In the genomic region with DNA sequence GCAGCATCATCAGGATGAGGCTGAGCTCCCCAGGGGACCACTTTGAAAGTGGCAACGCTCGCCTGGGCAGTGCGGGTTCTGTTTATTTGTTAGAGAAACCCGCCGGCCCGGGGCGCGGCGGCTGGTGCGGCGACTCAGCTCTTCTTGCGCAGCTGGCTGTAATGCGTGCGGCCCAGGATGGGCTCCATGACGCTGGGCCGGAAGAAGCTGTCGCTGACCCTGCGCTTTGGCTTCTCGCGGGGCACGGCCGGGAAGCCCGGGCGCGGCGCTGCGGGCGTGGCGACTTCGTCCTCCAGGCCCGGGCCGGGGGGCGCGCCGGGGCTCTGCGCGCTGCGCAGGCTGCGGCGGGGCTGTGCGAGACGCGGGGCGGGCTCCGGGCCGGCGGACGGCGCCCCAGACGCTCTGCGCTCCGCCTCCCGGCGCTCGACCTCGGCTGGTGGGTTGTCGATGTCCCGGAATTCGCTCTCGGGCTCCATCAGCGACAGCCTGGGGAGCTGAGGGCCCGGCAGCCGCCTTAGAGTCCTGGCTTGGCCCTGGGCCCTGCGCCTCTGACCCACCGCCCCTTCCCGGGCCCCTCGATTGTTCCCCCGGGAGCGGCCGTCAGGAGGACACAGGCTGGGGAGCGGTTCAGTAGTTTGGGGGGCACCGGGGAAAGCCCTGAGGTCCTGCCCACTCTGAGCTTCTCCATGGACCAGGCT, we compare ENCODE assay signal across 9 cellular contexts. TPM values are rescaled to one million over a fixed set of nuclear protein-coding genes. Genes with fewer than 3 reads are reported as not detected.
DNase-seq lines count a peak whose midpoint lies in the region; ATAC-seq and TF ChIP-seq lines count a peak whose summit lies in the region.
"Had no signal": no experiment of that assay in that cellular context is flagged by ENCODE, and none has a peak within 500 bp of the region (broad histone marks: within the 10 kb centered on the region; RNA-seq: fewer than 3 reads in every experiment).

No MANE protein-coding gene starts in this region.

- no peaks in the 10 kb centered on the region for H3K36me3 Mint-ChIP-seq in T-helper 2 cell treated with Interferon-gamma antibody and Interleukin-4, amounts not matched to agents 5 μg/mL and 100 μg/mL, for 36 hours (ENCODE audit: low read depth)
- no peaks in the 10 kb centered on the region for H3K36me3 Mint-ChIP-seq in nephron progenitor cell (ENCODE audit: low read depth)

- POLR2A ChIA-PET in AG04449 (lab: Yijun Ruan, JAX), result no interaction called here

- H3K4me3 ChIP-seq in AG04449 (ENCODE audit: low read depth, low read length), result peak overlapping the region; percentile 36
- H3K4me3 ChIP-seq in fibroblast of villous mesenchyme (ENCODE audit: low read depth, low read length), result peak overlapping the region; percentile 40

- peaks cover 31% of the 10 kb centered on the region for H3K27me3 Mint-ChIP-seq in T-helper 2 cell treated with Interferon-gamma antibody and Interleukin-4, amounts not matched to agents 5 μg/mL and 100 μg/mL, for 36 hours (ENCODE audit: low read depth)
- peaks cover 35% of the 10 kb centered on the region for H3K27me3 Mint-ChIP-seq in nephron progenitor cell (ENCODE audit: low read depth, poor library complexity)

- CTCF ChIA-PET in AG04449 (lab: Yijun Ruan, JAX), result interaction anchor here (1.0 to 3.6 kb wide), 4 partner anchors 10 to 223 kb away, joined by 3 to 31 read pairs (median 4); no protein-coding TSS in a partner anchor

- H3K9me3 Mint-ChIP-seq in T-helper 2 cell treated with Interferon-gamma antibody and Interleukin-4, amounts not matched to agents 5 μg/mL and 100 μg/mL, for 36 hours, result no peaks in the 10 kb centered on the region
- peaks cover 2% of the 10 kb centered on the region for H3K9me3 Mint-ChIP-seq in nephron progenitor cell
- H3K9me3 Mint-ChIP-seq: activated naive CD4-positive, alpha-beta T cell treated with anti-CD3 and anti-CD28 coated beads, Interleukin-2, amount 50 U/mL, for 24 hours had no signal

- no peak for TF ChIP-seq CTCF in AG04449 (IDR thresholded peaks at IDR 0.05; ENCODE audit: insufficient read depth, low read length, missing control alignments)
- no peak for TF ChIP-seq CTCF in fibroblast of villous mesenchyme (IDR thresholded peaks at IDR 0.05; ENCODE audit: insufficient read depth, low read depth, low read length)
- TF ChIP-seq CTCF in nephron progenitor cell (IDR thresholded peaks at IDR 0.05), result no peak

- no peak overlapping the region for H3K27ac Mint-ChIP-seq in T-helper 2 cell treated with Interferon-gamma antibody and Interleukin-4, amounts not matched to agents 5 μg/mL and 100 μg/mL, for 36 hours
- no peak overlapping the region for H3K27ac Mint-ChIP-seq in nephron progenitor cell
- H3K27ac Mint-ChIP-seq: activated naive CD4-positive, alpha-beta T cell treated with anti-CD3 and anti-CD28 coated beads, Interleukin-2, amount 50 U/mL, for 24 hours had no signal

- peaks cover 2% of the 10 kb centered on the region for H3K4me1 Mint-ChIP-seq in T-helper 2 cell treated with Interferon-gamma antibody and Interleukin-4, amounts not matched to agents 5 μg/mL and 100 μg/mL, for 36 hours (ENCODE audit: low read depth)
- H3K4me1 Mint-ChIP-seq in nephron progenitor cell, result peaks cover 15% of the 10 kb centered on the region
- H3K4me1 Mint-ChIP-seq: activated naive CD4-positive, alpha-beta T cell treated with anti-CD3 and anti-CD28 coated beads, Interleukin-2, amount 50 U/mL, for 24 hours had no signal

- peak; percentile 68 for ATAC-seq in GM21529 (IDR thresholded peaks at IDR 0.05; ENCODE audit: unreplicated experiment)
- ATAC-seq in GM21447 (IDR thresholded peaks at IDR 0.05; ENCODE audit: unreplicated experiment), result no peak

- H3K4me3 Mint-ChIP-seq in T-helper 2 cell treated with Interferon-gamma antibody and Interleukin-4, amounts not matched to agents 5 μg/mL and 100 μg/mL, for 36 hours, result peak overlapping the region; percentile 15
- H3K4me3 Mint-ChIP-seq in nephron progenitor cell, result peak overlapping the region; percentile 70

- DNase-seq in AG04449 (ENCODE audit: low read depth, low spot score) (no peak), fibroblast of villous mesenchyme (ENCODE audit: low read depth) (peak; percentile 78), nephron progenitor cell (peak; percentile 83), occipital lobe (lab: John Stamatoyannopoulos, UW) (no peak)
- DNase-seq in T-helper 2 cell treated with Interferon-gamma antibody and Interleukin-4, amounts not matched to agents 5 μg/mL and 100 μg/mL, for 36 hours (ENCODE audit: low spot score), result peak; percentile 29
- no peak for DNase-seq in activated CD4-positive, CD25-positive, alpha-beta regulatory T cell (lab: John Stamatoyannopoulos, UW)

RNA-seq across cellular contexts. Expression of a gene that starts 10.3 kb away (rescaled TPM):
- 12.2 and 13.4 TPM in 2 replicates for total RNA-seq in fibroblast of villous mesenchyme
- total RNA-seq in occipital lobe, result 5.1 TPM

RNA-seq across cellular contexts. Expression of a gene that starts 13.6 kb away (rescaled TPM):
- total RNA-seq in fibroblast of villous mesenchyme, result under 0.01 and 0.43 TPM in 2 replicates
- 0.47 TPM for total RNA-seq in occipital lobe

RNA-seq across cellular contexts. Expression of a gene that starts 25.0 kb away (rescaled TPM):
- total RNA-seq in fibroblast of villous mesenchyme (3.9 and 8.2 TPM in 2 replicates), occipital lobe (14.5 TPM)

RNA-seq across cellular contexts. Expression of a gene that starts 25.0 kb away (rescaled TPM):
- total RNA-seq in fibroblast of villous mesenchyme, result under 0.01 TPM in 1 of 2 replicates, not detected in the other
- 0.31 TPM for total RNA-seq in occipital lobe

Comparison
In these comparisons a context has a peak if more than half of its experiments do, and no peak if none do; other contexts are left out.
1. DNase-seq: peak in T-helper 2 cell treated with Interferon-gamma antibody and Interleukin-4, amounts not matched to agents 5 μg/mL and 100 μg/mL, for 36 hours (single experiment), fibroblast of villous mesenchyme (single experiment) and nephron progenitor cell (single experiment); none in AG04449 (single experiment), occipital lobe (single experiment) and activated CD4-positive, CD25-positive, alpha-beta regulatory T cell (0 of 4).